In the genomic region with DNA sequence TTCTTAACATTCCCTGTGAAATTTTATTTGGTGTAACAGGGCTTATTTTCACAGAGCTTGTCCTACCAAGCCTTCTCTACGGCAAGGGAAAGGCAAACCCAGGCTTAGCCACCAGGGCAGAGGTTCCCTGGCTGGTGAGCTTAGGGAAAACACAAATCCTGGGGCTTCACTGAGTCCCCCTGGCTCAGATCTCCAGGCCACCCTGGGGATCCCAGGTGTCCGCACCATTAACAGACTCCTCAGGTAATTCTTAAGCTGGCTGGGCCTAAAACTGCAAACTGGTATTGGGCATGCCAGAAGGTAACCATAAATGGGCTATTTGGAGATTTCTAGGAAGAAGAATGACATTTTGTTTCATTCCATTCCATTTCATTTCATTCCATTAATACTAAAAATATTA, we compare ENCODE assay signal across 1 cellular context.
TF ChIP-seq lines count a peak whose summit lies in the region.

No MANE protein-coding gene starts in this region.

TF ChIP-seq in H1, 55 proteins besides CTCF, POLR2A, EP300 and RAD21:
- TF ChIP-seq SIRT6 (IDR thresholded peaks at IDR 0.05; ENCODE audit: low read length) (no peak), CBX5 (IDR thresholded peaks at IDR 0.05; ENCODE audit: low read depth, low read length) (no peak), RFX5 (IDR thresholded peaks at IDR 0.05; ENCODE audit: borderline replicate concordance, low read depth, low read length) (no peak)
- TF ChIP-seq, protein P1, sequence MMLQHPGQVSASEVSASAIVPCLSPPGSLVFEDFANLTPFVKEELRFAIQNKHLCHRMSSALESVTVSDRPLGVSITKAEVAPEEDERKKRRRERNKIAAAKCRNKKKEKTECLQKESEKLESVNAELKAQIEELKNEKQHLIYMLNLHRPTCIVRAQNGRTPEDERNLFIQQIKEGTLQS (IDR thresholded peaks at IDR 0.05; ENCODE audit: insufficient read depth, low read depth, low read length): no peak
